Comparison of ENCODE assay signal across 20 cellular contexts in the genomic region with DNA sequence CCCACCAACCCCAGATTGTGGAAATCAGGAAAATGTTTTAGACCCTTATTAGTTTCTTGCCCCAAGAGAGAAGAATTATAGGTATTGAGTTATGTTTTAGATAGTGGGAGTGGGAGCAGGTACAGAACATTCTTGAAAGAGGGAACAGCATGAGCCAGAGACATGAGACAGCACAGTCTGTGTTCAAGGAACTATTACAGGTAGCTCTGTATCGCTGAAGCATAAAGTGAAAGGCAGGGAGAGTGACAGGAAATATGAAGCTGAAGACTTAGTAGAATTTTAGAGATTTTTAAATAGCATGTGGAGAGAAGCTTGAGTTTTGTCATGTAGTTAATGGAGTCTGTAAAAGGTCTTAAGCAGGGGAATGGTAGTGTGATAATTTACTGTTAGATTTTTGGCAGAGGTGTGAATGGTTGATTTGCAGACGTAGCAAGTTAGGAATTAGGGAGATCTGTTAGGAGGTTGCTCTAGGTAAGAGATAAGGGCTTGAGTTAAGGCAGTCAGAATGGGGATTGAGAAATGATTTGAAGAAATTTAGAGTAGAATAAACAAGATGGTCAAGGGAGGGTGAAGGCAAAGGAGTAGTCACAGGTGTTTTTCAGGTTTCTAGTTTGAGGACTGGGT. TPM values are rescaled to one million over a fixed set of nuclear protein-coding genes. Genes with fewer than 3 reads are reported as not detected.
DNase-seq lines count a peak whose midpoint lies in the region; ATAC-seq and TF ChIP-seq lines count a peak whose summit lies in the region.
"Had no signal": no experiment of that assay in that cellular context is flagged by ENCODE, and none has a peak within 500 bp of the region (broad histone marks: within the 10 kb centered on the region; RNA-seq: fewer than 3 reads in every experiment).

No MANE protein-coding gene starts in this region.

- no peaks in the 10 kb centered on the region for H3K9me3 Mint-ChIP-seq in natural killer cell
- no peaks in the 10 kb centered on the region for H3K9me3 Mint-ChIP-seq in natural killer cell treated with Interleukin-12 subunit alpha and Interleukin-12 subunit beta and Interleukin-15 and Interleukin-18, amount 100 ng/mL, for 72 hours
- H3K9me3 Mint-ChIP-seq: activated CD4-positive, alpha-beta T cell treated with anti-CD3 and anti-CD28 coated beads, Interleukin-2, amount 10 ng/mL, durations not matched to agents 24 days and 14 days; activated naive CD4-positive, alpha-beta T cell treated with anti-CD3 and anti-CD28 coated beads, Interleukin-2, amount 10 ng/mL, durations not matched to agents 7 days and 5 days had no signal

- H3K4me3 Mint-ChIP-seq in natural killer cell = no peak overlapping the region
- H3K4me3 Mint-ChIP-seq in natural killer cell treated with Interleukin-12 subunit alpha and Interleukin-12 subunit beta and Interleukin-15 and Interleukin-18, amount 100 ng/mL, for 72 hours = no peak overlapping the region
- H3K4me3 Mint-ChIP-seq: activated CD4-positive, alpha-beta T cell treated with anti-CD3 and anti-CD28 coated beads, Interleukin-2, amount 10 ng/mL, durations not matched to agents 24 days and 14 days; activated naive CD4-positive, alpha-beta T cell treated with anti-CD3 and anti-CD28 coated beads, Interleukin-2, amount 10 ng/mL, durations not matched to agents 7 days and 5 days had no signal

- no peaks in the 10 kb centered on the region for H3K27me3 ChIP-seq in OCI-LY3 (ENCODE audit: low read depth, low read length)
- no peaks in the 10 kb centered on the region for H3K27me3 ChIP-seq in thymus (ENCODE audit: control insufficient read depth, insufficient read depth)
- H3K27me3 ChIP-seq: BLaER1, SJSA1 had no signal

- H3K27me3 Mint-ChIP-seq in natural killer cell (ENCODE audit: low read depth in 2 of 2) = no peaks in the 10 kb centered on the region
- H3K27me3 Mint-ChIP-seq in natural killer cell treated with Interleukin-12 subunit alpha and Interleukin-12 subunit beta and Interleukin-15 and Interleukin-18, amount 100 ng/mL, for 72 hours = no peaks in the 10 kb centered on the region
- H3K27me3 Mint-ChIP-seq: activated CD4-positive, alpha-beta T cell treated with anti-CD3 and anti-CD28 coated beads, Interleukin-2, amount 10 ng/mL, durations not matched to agents 24 days and 14 days; activated naive CD4-positive, alpha-beta T cell treated with anti-CD3 and anti-CD28 coated beads, Interleukin-2, amount 10 ng/mL, durations not matched to agents 7 days and 5 days had no signal

- H3K27ac ChIP-seq in OCI-LY3 (ENCODE audit: low read length) (no peak overlapping the region), thymus (ENCODE audit: low read depth) (peak overlapping the region; percentile 68)
- H3K27ac ChIP-seq: BLaER1, SJSA1, thoracic aorta had no signal

- peaks cover 41 to 43% of the 10 kb centered on the region in 2 donors for H3K4me1 Mint-ChIP-seq in natural killer cell
- H3K4me1 Mint-ChIP-seq in natural killer cell treated with Interleukin-12 subunit alpha and Interleukin-12 subunit beta and Interleukin-15 and Interleukin-18, amount 100 ng/mL, for 72 hours (ENCODE audit: low read depth in 2 of 2) = peaks cover 28 to 41% of the 10 kb centered on the region in 2 donors

- no peak overlapping the region for H3K27ac Mint-ChIP-seq in natural killer cell
- H3K27ac Mint-ChIP-seq in natural killer cell treated with Interleukin-12 subunit alpha and Interleukin-12 subunit beta and Interleukin-15 and Interleukin-18, amount 100 ng/mL, for 72 hours = no peak overlapping the region
- H3K27ac Mint-ChIP-seq: activated CD4-positive, alpha-beta T cell treated with anti-CD3 and anti-CD28 coated beads, Interleukin-2, amount 10 ng/mL, durations not matched to agents 24 days and 14 days; activated naive CD4-positive, alpha-beta T cell treated with anti-CD3 and anti-CD28 coated beads, Interleukin-2, amount 10 ng/mL, durations not matched to agents 7 days and 5 days had no signal

- TF ChIP-seq CTCF in natural killer cell (IDR thresholded peaks at IDR 0.05) (no peak), OCI-LY3 (IDR thresholded peaks at IDR 0.05; ENCODE audit: low read depth, low read length) (no peak)

- H2AFZ ChIP-seq in OCI-LY3 (ENCODE audit: low read depth, low read length) = no peak overlapping the region

- peaks cover 85% of the 10 kb centered on the region for H4K20me1 ChIP-seq in OCI-LY3 (ENCODE audit: insufficient read depth, low read length)

- DNase-seq in natural killer cell = no peak
- DNase-seq in natural killer cell treated with Interleukin-12 subunit alpha and Interleukin-12 subunit beta and Interleukin-15 and Interleukin-18, amount 100 ng/mL, for 72 hours (ENCODE audit: low spot score) = no peak
- DNase-seq in kidney glomerular epithelial cell (lab: John Stamatoyannopoulos, UW) = peak; percentile 13
- no peak for DNase-seq in amniotic stem cell (lab: John Stamatoyannopoulos, UW)
- DNase-seq: ACHN; activated CD4-positive, alpha-beta T cell treated with anti-CD3 and anti-CD28 coated beads, Interleukin-2, amount 10 ng/mL, durations not matched to agents 24 days and 14 days; activated naive CD4-positive, alpha-beta T cell treated with anti-CD3 and anti-CD28 coated beads, Interleukin-2, amount 10 ng/mL, durations not matched to agents 7 days and 5 days; aorta; DMS79 treated with DMSO at 0.1 percent for 48 hours; NCI-H526; right cardiac atrium; stimulated activated naive CD8-positive, alpha-beta T cell treated with anti-CD3 and anti-CD28 coated beads, Interleukin-15, Interleukin-2, amounts not matched to agents 100 U/mL and 50 U/mL, for 24 hours; T-helper 2 cell had no signal

- WGBS in thymus = 73% methylated on average over 2 of the region's 2 CpGs

- H3K4me1 ChIP-seq in OCI-LY3 (ENCODE audit: low read length) (peaks cover 25% of the 10 kb centered on the region), thymus (ENCODE audit: control insufficient read depth, insufficient read depth, low read length) (peaks cover 3% of the 10 kb centered on the region)

- ATAC-seq in natural killer cell = peak; percentile 48 to 59 (median 54)
- no peak for ATAC-seq in natural killer cell treated with Interleukin-12 subunit alpha and Interleukin-12 subunit beta and Interleukin-15 and Interleukin-18, amount 100 ng/mL, for 72 hours
- no peak for ATAC-seq in GM18907 (IDR thresholded peaks at IDR 0.05; ENCODE audit: unreplicated experiment)
- no peak for ATAC-seq in HG03520 (IDR thresholded peaks at IDR 0.05; ENCODE audit: unreplicated experiment)
- ATAC-seq: right cardiac atrium; stimulated activated naive CD8-positive, alpha-beta T cell treated with anti-CD3 and anti-CD28 coated beads, Interleukin-15, Interleukin-2, amounts not matched to agents 100 U/mL and 50 U/mL, for 24 hours had no signal

- no peaks in the 10 kb centered on the region for H3K36me3 Mint-ChIP-seq in natural killer cell
- H3K36me3 Mint-ChIP-seq in natural killer cell treated with Interleukin-12 subunit alpha and Interleukin-12 subunit beta and Interleukin-15 and Interleukin-18, amount 100 ng/mL, for 72 hours = no peaks in the 10 kb centered on the region

- H3K36me3 ChIP-seq in OCI-LY3 (replicated peaks; ENCODE audit: low read depth, low read length) = no peaks in the 10 kb centered on the region
- no peaks in the 10 kb centered on the region for H3K36me3 ChIP-seq in thymus (ENCODE audit: control insufficient read depth, insufficient read depth)
- H3K36me3 ChIP-seq: SJSA1, thoracic aorta had no signal

- H3K9ac ChIP-seq in OCI-LY3 (ENCODE audit: low read length) = no peak overlapping the region
- H3K9ac ChIP-seq: BLaER1 had no signal

- H3K9me3 ChIP-seq in OCI-LY3 (ENCODE audit: insufficient read depth, low read length) (no peaks in the 10 kb centered on the region), thymus (ENCODE audit: control insufficient read depth) (no peaks in the 10 kb centered on the region)
- H3K9me3 ChIP-seq: BLaER1, SJSA1, thoracic aorta had no signal

- H3K4me2 ChIP-seq in OCI-LY3 (ENCODE audit: low read length) = peak overlapping the region; percentile 72
- H3K4me2 ChIP-seq: BLaER1 had no signal

- H3K79me2 ChIP-seq in OCI-LY3 (ENCODE audit: low read length) = peaks cover 95% of the 10 kb centered on the region

- H3K4me3 ChIP-seq in OCI-LY3 (ENCODE audit: low read length) (no peak overlapping the region), thymus (ENCODE audit: low read length) (no peak overlapping the region)
- H3K4me3 ChIP-seq: BLaER1, SJSA1, thoracic aorta had no signal

- intact Hi-C loops in natural killer cell (cut with micrococcal nuclease) = no loop called here

RNA-seq across cellular contexts. Expression of a gene that starts 11.6 kb away (rescaled TPM):
- total RNA-seq in natural killer cell = 10 to 100 TPM; 86.0 to 97.5 (median 96.0) TPM
- 10 to 100 TPM; 59.7 to 66.9 TPM for total RNA-seq in natural killer cell treated with Interleukin-12 subunit alpha and Interleukin-12 subunit beta and Interleukin-15 and Interleukin-18, amount 100 ng/mL, for 72 hours
- polyA plus RNA-seq in thymus = 30.5 TPM

Comparison
In these comparisons a context has a peak if more than half of its experiments do, and no peak if none do; other contexts are left out.
1. ATAC-seq: peak in natural killer cell (3 of 3); none in natural killer cell treated with Interleukin-12 subunit alpha and Interleukin-12 subunit beta and Interleukin-15 and Interleukin-18, amount 100 ng/mL, for 72 hours (0 of 2), GM18907 (single experiment) and HG03520 (single experiment).